ENCODE assay signal across 19 cellular contexts in the genomic region with DNA sequence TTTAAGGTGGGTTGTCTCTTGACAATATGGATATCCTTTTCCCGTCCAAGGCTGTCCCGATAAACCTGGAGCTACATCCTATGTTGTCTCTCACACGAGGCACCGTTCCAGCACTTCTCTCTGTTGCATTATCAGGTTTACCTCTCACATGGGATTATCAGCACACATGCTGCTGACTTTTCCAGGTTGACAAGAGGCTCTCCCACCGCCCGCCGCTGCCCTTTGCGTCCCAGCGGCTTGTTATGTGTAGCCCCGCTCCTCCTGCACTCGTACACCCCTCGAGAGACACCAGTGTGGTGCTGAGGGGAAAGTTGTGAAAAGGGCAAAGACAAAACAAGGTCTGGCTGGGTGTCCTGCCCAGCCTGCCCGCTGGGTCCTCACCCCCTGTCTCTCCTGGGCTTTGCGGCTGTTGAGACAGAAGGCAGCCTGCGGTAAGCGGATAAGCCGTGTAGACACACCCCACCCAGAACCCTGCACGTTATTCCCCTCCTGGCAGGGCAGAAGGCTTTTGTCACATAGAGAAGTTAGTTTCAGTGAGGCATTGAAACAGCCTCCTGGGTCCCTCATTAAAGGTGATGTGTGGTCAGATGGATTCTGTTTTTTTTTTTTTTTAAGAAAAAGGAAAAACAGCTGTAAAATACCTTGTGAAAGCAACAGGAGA.
"Had no signal": no experiment of that assay in that cellular context is flagged by ENCODE, and none has a peak within 500 bp of the region (broad histone marks: within the 10 kb centered on the region; RNA-seq: fewer than 3 reads in every experiment).

No MANE protein-coding gene starts in this region.

- H3K9me3 ChIP-seq: body of pancreas, colonic mucosa, esophagus muscularis mucosa, mucosa of descending colon, neutrophil, tibial artery had no signal

- ATAC-seq: activated CD4-positive, alpha-beta T cell treated with anti-CD3 and anti-CD28 coated beads for 36 hours; body of pancreas; left ventricle myocardium superior; mucosa of descending colon; naive thymus-derived CD4-positive, alpha-beta T cell; stimulated activated naive B cell treated with anti-CD40 and anti-IgM and Interleukin-4, amounts not matched to agents 10 μg/mL and 1 μg/mL and 100 μg/mL, for 72 hours had no signal

- H3K4me1 Mint-ChIP-seq: activated CD4-positive, alpha-beta memory T cell treated with anti-CD3 and anti-CD28 coated beads, Interleukin-2, amount 10 ng/mL, durations not matched to agents 7 days and 5 days; activated CD4-positive, alpha-beta T cell treated with anti-CD3 and anti-CD28 coated beads for 36 hours; memory B cell; naive thymus-derived CD4-positive, alpha-beta T cell; stimulated activated naive B cell treated with anti-CD40 and anti-IgM and Interleukin-4, amounts not matched to agents 10 μg/mL and 1 μg/mL and 100 μg/mL, for 72 hours had no signal

- H3K27me3 Mint-ChIP-seq: activated CD4-positive, alpha-beta memory T cell treated with anti-CD3 and anti-CD28 coated beads, Interleukin-2, amount 10 ng/mL, durations not matched to agents 7 days and 5 days; activated CD4-positive, alpha-beta T cell treated with anti-CD3 and anti-CD28 coated beads for 36 hours; activated naive CD8-positive, alpha-beta T cell; memory B cell; naive thymus-derived CD4-positive, alpha-beta T cell; stimulated activated naive B cell treated with anti-CD40 and anti-IgM and Interleukin-4, amounts not matched to agents 10 μg/mL and 1 μg/mL and 100 μg/mL, for 72 hours had no signal

- H3K4me3 Mint-ChIP-seq: activated CD4-positive, alpha-beta memory T cell treated with anti-CD3 and anti-CD28 coated beads, Interleukin-2, amount 10 ng/mL, durations not matched to agents 7 days and 5 days; activated CD4-positive, alpha-beta T cell treated with anti-CD3 and anti-CD28 coated beads for 36 hours; activated naive CD8-positive, alpha-beta T cell; memory B cell; naive thymus-derived CD4-positive, alpha-beta T cell; stimulated activated naive B cell treated with anti-CD40 and anti-IgM and Interleukin-4, amounts not matched to agents 10 μg/mL and 1 μg/mL and 100 μg/mL, for 72 hours had no signal

- H3K4me3 ChIP-seq: body of pancreas, colonic mucosa, esophagus muscularis mucosa, mucosa of descending colon, tibial artery had no signal

- DNase-seq: activated CD4-positive, alpha-beta memory T cell treated with anti-CD3 and anti-CD28 coated beads, Interleukin-2, amount 10 ng/mL, durations not matched to agents 7 days and 5 days; activated CD4-positive, alpha-beta T cell treated with anti-CD3 and anti-CD28 coated beads for 36 hours; activated effector memory CD4-positive, alpha-beta T cell treated with anti-CD3 and anti-CD28 coated beads, Interleukin-2, amount 50 U/mL, for 16 hours; activated T-cell treated with anti-CD3 and anti-CD28 coated beads, Interleukin-2, amount 50 U/mL, for 48 hours; amniotic stem cell; body of pancreas; central memory CD4-positive, alpha-beta T cell; colonic mucosa; kidney glomerular epithelial cell; left ventricle myocardium superior; mucosa of descending colon; naive thymus-derived CD4-positive, alpha-beta T cell; stimulated activated naive B cell treated with anti-CD40 and anti-IgM and Interleukin-4, amounts not matched to agents 10 μg/mL and 1 μg/mL and 100 μg/mL, for 72 hours; T-helper 9 cell; tibial artery had no signal

- H3K27ac Mint-ChIP-seq: activated CD4-positive, alpha-beta memory T cell treated with anti-CD3 and anti-CD28 coated beads, Interleukin-2, amount 10 ng/mL, durations not matched to agents 7 days and 5 days; activated CD4-positive, alpha-beta T cell treated with anti-CD3 and anti-CD28 coated beads for 36 hours; activated naive CD8-positive, alpha-beta T cell; memory B cell; stimulated activated naive B cell treated with anti-CD40 and anti-IgM and Interleukin-4, amounts not matched to agents 10 μg/mL and 1 μg/mL and 100 μg/mL, for 72 hours had no signal

- H3K27me3 ChIP-seq: body of pancreas, colonic mucosa, esophagus muscularis mucosa, neutrophil, tibial artery had no signal
